8 cellular contexts compared by ENCODE assay signal in the genomic region with DNA sequence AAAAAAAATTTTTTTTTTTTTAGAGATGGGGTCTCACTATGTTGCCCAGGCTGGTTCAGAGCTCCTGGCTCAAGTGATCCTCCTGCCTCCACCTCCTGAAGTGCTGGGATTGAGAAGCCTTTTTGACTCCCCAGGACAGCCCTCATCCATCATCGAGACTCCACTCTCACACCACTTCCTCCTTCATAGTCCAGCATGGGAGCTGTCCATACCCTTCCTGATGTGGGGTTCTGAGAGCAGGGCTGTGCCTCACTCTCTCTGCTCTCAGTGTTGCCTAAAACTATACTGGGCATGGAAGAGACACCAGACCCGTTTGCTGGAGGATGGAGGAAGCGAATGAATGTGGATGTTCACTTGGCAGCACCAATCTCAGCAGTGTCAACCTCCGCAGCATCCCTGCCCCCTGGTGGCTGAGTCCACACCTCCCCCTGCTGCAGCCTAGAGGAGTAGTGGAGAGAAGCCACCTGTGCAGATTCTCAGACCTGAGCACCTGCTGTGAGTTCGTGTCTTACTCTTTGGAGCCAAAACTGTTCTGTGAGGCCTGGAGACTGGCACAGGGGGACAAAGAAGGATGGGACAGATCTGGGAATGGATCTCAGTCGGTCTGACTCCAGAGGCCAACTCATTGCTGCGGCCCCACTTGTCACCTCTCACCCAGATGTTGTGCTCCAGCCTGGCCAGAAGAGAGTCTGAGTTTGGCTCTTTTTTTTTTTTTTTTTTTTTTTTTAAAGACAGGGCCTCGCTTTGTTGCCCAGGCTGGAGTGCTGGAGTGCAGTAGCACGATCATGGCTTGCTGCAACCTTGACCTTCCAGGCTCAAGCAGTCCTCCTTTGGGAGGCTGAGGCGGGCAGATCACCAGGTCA. TPM values are rescaled to one million over a fixed set of nuclear protein-coding genes. Genes with fewer than 3 reads are reported as not detected.
DNase-seq lines count a peak whose midpoint lies in the region; ATAC-seq and TF ChIP-seq lines count a peak whose summit lies in the region.

No MANE protein-coding gene starts in this region.

- H3K27ac Mint-ChIP-seq in activated T-helper 17 cell treated with anti-CD3 and anti-CD28 coated beads, Interleukin-2, amount 50 U/mL, for 72 hours, result no peak overlapping the region
- H3K27ac Mint-ChIP-seq in glutamatergic neuron (ENCODE audit: unreplicated experiment), result no peak overlapping the region

- H3K4ac ChIP-seq in IMR-90 (ENCODE audit: low read depth, low read length), result no peak overlapping the region

- H2AK5ac ChIP-seq in IMR-90 (ENCODE audit: low read depth, low read length), result no peak overlapping the region

- no peaks in the 10 kb centered on the region for H3K9me3 ChIP-seq in IMR-90 (ENCODE audit: control insufficient read depth, insufficient read depth, low read length)
- no peaks in the 10 kb centered on the region for H3K9me3 ChIP-seq in Panc1 (ENCODE audit: control insufficient read depth, insufficient read depth, low read depth, low read length)

- H4K8ac ChIP-seq in IMR-90 (ENCODE audit: low read depth in 2 of 2, low read length in 2 of 2), result no peak overlapping the region

- H3K4me3 Mint-ChIP-seq in activated T-helper 17 cell treated with anti-CD3 and anti-CD28 coated beads, Interleukin-2, amount 50 U/mL, for 72 hours, result no peak overlapping the region
- no peak overlapping the region for H3K4me3 Mint-ChIP-seq in glutamatergic neuron (ENCODE audit: unreplicated experiment)

- H2AFZ ChIP-seq in IMR-90 (replicated peaks; ENCODE audit: low read length, poor library complexity), result peak overlapping the region; percentile 39

- no peaks in the 10 kb centered on the region for H3K36me3 ChIP-seq in GM06990 (ENCODE audit: control insufficient read depth, insufficient read depth, low read length)
- no peaks in the 10 kb centered on the region for H3K36me3 ChIP-seq in IMR-90 (ENCODE audit: control insufficient read depth, insufficient read depth, low read length)
- no peaks in the 10 kb centered on the region for H3K36me3 ChIP-seq in Panc1 (ENCODE audit: control insufficient read depth, insufficient read depth, low read length)

- BruUV-seq in IMR-90 (replicated peaks; lab: Mats Ljungman, UMichigan), result no TSS peak
- BruUV-seq in Panc1 (replicated peaks; lab: Mats Ljungman, UMichigan), result no TSS peak

- ATAC-seq in IMR-90 (ENCODE audit: low read depth) (peak; percentile 94), Panc1 (peak; percentile 94), HG03460 (IDR thresholded peaks at IDR 0.05; ENCODE audit: unreplicated experiment) (no peak), HG02852 (IDR thresholded peaks at IDR 0.05; ENCODE audit: unreplicated experiment) (no peak)
- ATAC-seq in activated T-helper 17 cell treated with anti-CD3 and anti-CD28 coated beads, Interleukin-2, amount 50 U/mL, for 72 hours (replicated peaks), result peak; percentile 90

- H3K27ac ChIP-seq in IMR-90 (ENCODE audit: insufficient read depth, low read length), result no peak overlapping the region
- no peak overlapping the region for H3K27ac ChIP-seq in Panc1 (ENCODE audit: low read length)

- CTCF ChIA-PET in IMR-90 (lab: Yijun Ruan, JAX) (interaction anchor here (0.6 to 1.0 kb wide), 3 partner anchors 11 to 31 kb away, joined by 3 to 5 read pairs (median 4); no protein-coding TSS in a partner anchor), Panc1 (lab: Charles Lee) (interaction anchor here (0.7 to 1.0 kb wide), 3 partner anchors 16 to 410 kb away, joined by 3 to 10 read pairs (median 6); no protein-coding TSS in a partner anchor)

- no peak overlapping the region for H2BK5ac ChIP-seq in IMR-90 (ENCODE audit: low read depth, low read length, poor library complexity, severe bottlenecking)

- H3K27me3 Mint-ChIP-seq in activated T-helper 17 cell treated with anti-CD3 and anti-CD28 coated beads, Interleukin-2, amount 50 U/mL, for 72 hours, result peaks cover 23% of the 10 kb centered on the region
- peaks cover 9% of the 10 kb centered on the region for H3K27me3 Mint-ChIP-seq in glutamatergic neuron (ENCODE audit: unreplicated experiment)

- no peak overlapping the region for H3K4me3 ChIP-seq in GM06990 (replicated peaks; ENCODE audit: low read depth, low read length)
- no peak overlapping the region for H3K4me3 ChIP-seq in IMR-90 (ENCODE audit: insufficient read depth, low read depth, low read length)
- H3K4me3 ChIP-seq in Panc1 (ENCODE audit: low read depth in 2 of 2, low read length in 2 of 2), result no peak overlapping the region

- H3K9me3 Mint-ChIP-seq in activated T-helper 17 cell treated with anti-CD3 and anti-CD28 coated beads, Interleukin-2, amount 50 U/mL, for 72 hours, result no peaks in the 10 kb centered on the region
- peaks cover 4% of the 10 kb centered on the region for H3K9me3 Mint-ChIP-seq in glutamatergic neuron (ENCODE audit: unreplicated experiment)

- no peak overlapping the region for H2BK20ac ChIP-seq in IMR-90 (ENCODE audit: low read depth, low read length)

- no peak overlapping the region for H4K5ac ChIP-seq in IMR-90 (ENCODE audit: low read depth, low read length)

- H4K91ac ChIP-seq in IMR-90 (ENCODE audit: insufficient read depth, low read depth, low read length), result no peak overlapping the region

- POLR2A ChIA-PET in IMR-90 (lab: Charles Lee; ENCODE audit: unreplicated experiment) (no interaction called here), Panc1 (lab: Charles Lee) (no interaction called here)

- no peak overlapping the region for H3K14ac ChIP-seq in IMR-90 (replicated peaks; ENCODE audit: low read depth, low read length)

- H3K27me3 ChIP-seq in GM06990 (replicated peaks; ENCODE audit: control insufficient read depth, insufficient read depth, low read length) (0 out of 2 replicates have a peak, but pooled peaks cover 2% of the 10 kb centered on the region), IMR-90 (ENCODE audit: control insufficient read depth, insufficient read depth, low read length) (peaks cover 16% of the 10 kb centered on the region), Panc1 (ENCODE audit: control insufficient read depth, insufficient read depth, low read length) (no peaks in the 10 kb centered on the region)

- no peaks in the 10 kb centered on the region for H3K36me3 Mint-ChIP-seq in activated T-helper 17 cell treated with anti-CD3 and anti-CD28 coated beads, Interleukin-2, amount 50 U/mL, for 72 hours (ENCODE audit: low read depth)
- no peaks in the 10 kb centered on the region for H3K36me3 Mint-ChIP-seq in glutamatergic neuron (ENCODE audit: unreplicated experiment)

- TF ChIP-seq POLR2A in IMR-90 (IDR thresholded peaks at IDR 0.05; ENCODE audit: low read depth, low read length), result no peak

- no peaks in the 10 kb centered on the region for H3K9me1 ChIP-seq in IMR-90 (ENCODE audit: insufficient read depth, low read length)

- H3K56ac ChIP-seq in IMR-90 (ENCODE audit: extremely low read depth, insufficient read depth, low read length), result no peak overlapping the region

- dilution Hi-C loops in IMR-90 (cut with HindIII; ENCODE audit: low sequenced_read_pairs, unreplicated experiment), result no loop called here

- no peak overlapping the region for H3K9ac ChIP-seq in IMR-90 (ENCODE audit: low read depth, low read length)

- no peak overlapping the region for H3K4me2 ChIP-seq in IMR-90 (ENCODE audit: low read depth, low read length)

- peak; percentile 95 for TF ChIP-seq CTCF in GM06990 (IDR thresholded peaks at IDR 0.05; ENCODE audit: insufficient read depth, low read length, poor library complexity, severe bottlenecking)
- TF ChIP-seq CTCF in IMR-90 (conservative IDR thresholded peaks at IDR 0.05; ENCODE audit: low read depth, low read length), result peak; percentile 80
- peak; percentile 94 for TF ChIP-seq CTCF in Panc1 (IDR thresholded peaks at IDR 0.05)
- TF ChIP-seq CTCF in glutamatergic neuron (IDR thresholded peaks at IDR 0.05; ENCODE audit: partially characterized antibody, unreplicated experiment), result peak; percentile 84

- in situ Hi-C loops in IMR-90 (cut with MboI; ENCODE audit: low sequenced_read_pairs), result no loop called here
- in situ Hi-C loops in Panc1 (cut with HindIII; ENCODE audit: low pct_unique_long_range_greater_than_20kb, low sequenced_read_pairs), result no loop called here

- H3K18ac ChIP-seq in IMR-90 (ENCODE audit: low read depth, low read length), result no peak overlapping the region

- H3K4me1 ChIP-seq in IMR-90 (ENCODE audit: control insufficient read depth, insufficient read depth, low read length) (no peaks in the 10 kb centered on the region), Panc1 (ENCODE audit: control insufficient read depth, insufficient read depth, low read length) (peaks cover 21% of the 10 kb centered on the region)

- H2BK120ac ChIP-seq in IMR-90 (ENCODE audit: low read depth, low read length), result no peak overlapping the region

- no peaks in the 10 kb centered on the region for H3K79me1 ChIP-seq in IMR-90 (ENCODE audit: low read depth in 1 of 2, low read length in 2 of 2)

- H3K4me1 Mint-ChIP-seq in activated T-helper 17 cell treated with anti-CD3 and anti-CD28 coated beads, Interleukin-2, amount 50 U/mL, for 72 hours, result no peaks in the 10 kb centered on the region
- peaks cover 21% of the 10 kb centered on the region for H3K4me1 Mint-ChIP-seq in glutamatergic neuron (ENCODE audit: low read depth, unreplicated experiment)

- H2BK15ac ChIP-seq in IMR-90 (ENCODE audit: low read depth, low read length), result no peak overlapping the region

- peak; percentile 78 for TF ChIP-seq RAD21 in IMR-90 (IDR thresholded peaks at IDR 0.05; ENCODE audit: low read length)

- no peaks in the 10 kb centered on the region for H4K20me1 ChIP-seq in IMR-90 (ENCODE audit: insufficient read depth, low read length)

- H2AK9ac ChIP-seq in IMR-90 (replicated peaks; ENCODE audit: low read depth, low read length, poor library complexity), result no peak overlapping the region

- no peak overlapping the region for H3K23ac ChIP-seq in IMR-90 (ENCODE audit: low read depth, low read length)

- DNase-seq in GM06990 (ENCODE audit: extremely low read depth, insufficient read length) (peak; percentile 64), IMR-90 (peak; percentile 56), Panc1 (ENCODE audit: low read depth, low spot score) (peak; percentile 47), glutamatergic neuron (peak; percentile 91), renal cortical epithelial cell (ENCODE audit: low read depth) (peak; percentile 60)

- 30% methylated on average over 2 of the region's 10 CpGs; no CpG with 5 or more reads in 1 of the 2 experiments for WGBS in IMR-90 (ENCODE audit: extremely low coverage in 2 of 2, insufficient read length in 1 of 2), 2 experiments

- intact Hi-C loops in IMR-90 (cut with micrococcal nuclease) (loop anchor here (1.0 kb wide), 1 partner anchor 30 kb away; no protein-coding TSS in a partner anchor), Panc1 (cut with micrococcal nuclease; ENCODE audit: unreplicated experiment) (loop anchor here (2.0 kb wide), 1 partner anchor 29 kb away; no protein-coding TSS in a partner anchor)

RNA-seq across cellular contexts. Expression of a gene that starts 17.7 kb away (rescaled TPM):
- total RNA-seq in IMR-90 (2012; rRNA removed) (0.54 and 0.56 TPM in 2 replicates), Panc1 (2021; ENCODE audit: unreplicated experiment) (6.1 TPM), glutamatergic neuron (ENCODE audit: unreplicated experiment) (not detected), renal cortical epithelial cell (168 and 349 TPM in 2 replicates)
- polyA plus RNA-seq in IMR-90 (2012; rRNA removed), result 1.4 and 1.5 TPM in 2 replicates
- 0.76 and 2.1 TPM in 2 replicates for polyA plus RNA-seq in IMR-90 (2012; cell fraction: cytosol; rRNA removed)
- polyA plus RNA-seq in IMR-90 (2012; cell fraction: nucleus; rRNA removed; ENCODE audit: low replicate concordance), result 1.7 and 2.8 TPM in 2 replicates
- polyA plus RNA-seq in Panc1 (2012; ENCODE audit: insufficient read length), result 4.0 TPM
- not detected for total RNA-seq in activated T-helper 17 cell treated with anti-CD3 and anti-CD28 coated beads, Interleukin-2, amount 50 U/mL, for 72 hours

RNA-seq across cellular contexts. Expression of a gene that starts 23.5 kb away (rescaled TPM):
- total RNA-seq in IMR-90 (2012; rRNA removed) (not detected in 2 replicates), Panc1 (2021; ENCODE audit: unreplicated experiment) (0.18 TPM), glutamatergic neuron (ENCODE audit: unreplicated experiment) (not detected), renal cortical epithelial cell (not detected in 2 replicates)
- not detected in 2 replicates for polyA plus RNA-seq in IMR-90 (2012; rRNA removed)
- polyA plus RNA-seq in IMR-90 (2012; cell fraction: cytosol; rRNA removed), result not detected in 2 replicates
- 0.09 and 0.12 TPM in 2 replicates for polyA plus RNA-seq in IMR-90 (2012; cell fraction: nucleus; rRNA removed; ENCODE audit: low replicate concordance)
- polyA plus RNA-seq in Panc1 (2012; ENCODE audit: insufficient read length), result not detected
- not detected for total RNA-seq in activated T-helper 17 cell treated with anti-CD3 and anti-CD28 coated beads, Interleukin-2, amount 50 U/mL, for 72 hours

RNA-seq across cellular contexts. Expression of a gene that starts 50.7 kb away (rescaled TPM):
- total RNA-seq in IMR-90 (2012; rRNA removed) (90.0 and 104 TPM in 2 replicates), Panc1 (2021; ENCODE audit: unreplicated experiment) (58.4 TPM), glutamatergic neuron (ENCODE audit: unreplicated experiment) (38.9 TPM), renal cortical epithelial cell (80.4 and 121 TPM in 2 replicates)
- 84.2 TPM in 2 replicates for polyA plus RNA-seq in IMR-90 (2012; rRNA removed)
- polyA plus RNA-seq in IMR-90 (2012; cell fraction: cytosol; rRNA removed), result 60.3 and 78.3 TPM in 2 replicates
- 41.2 and 50.2 TPM in 2 replicates for polyA plus RNA-seq in IMR-90 (2012; cell fraction: nucleus; rRNA removed; ENCODE audit: low replicate concordance)
- 60.1 TPM for polyA plus RNA-seq in Panc1 (2012; ENCODE audit: insufficient read length)
- total RNA-seq in activated T-helper 17 cell treated with anti-CD3 and anti-CD28 coated beads, Interleukin-2, amount 50 U/mL, for 72 hours, result 10 to 100 TPM; 32.7 to 51.5 TPM

Comparison
In these comparisons a context has a peak if more than half of its experiments do, and no peak if none do; other contexts are left out.
1. ATAC-seq: peak in IMR-90 (single experiment), Panc1 (single experiment) and activated T-helper 17 cell treated with anti-CD3 and anti-CD28 coated beads, Interleukin-2, amount 50 U/mL, for 72 hours (single experiment); none in HG03460 (single experiment) and HG02852 (single experiment).
2. RNA of a gene that starts 17.7 kb away (total RNA-seq): 168 to 349 TPM in renal cortical epithelial cell; 6.1 TPM in Panc1 (single experiment), 0.54 to 0.56 TPM in IMR-90, not detected in activated T-helper 17 cell treated with anti-CD3 and anti-CD28 coated beads, Interleukin-2, amount 50 U/mL, for 72 hours and not detected in glutamatergic neuron (single experiment); every median in the first group is over 10 times any median in the second.
3. Peak in every context shown above with its lines, with median percentiles within 50 percentile points of each other: DNase-seq and CTCF ChIP-seq.